Comparison of ENCODE assay signal across 19 cellular contexts in the genomic region with DNA sequence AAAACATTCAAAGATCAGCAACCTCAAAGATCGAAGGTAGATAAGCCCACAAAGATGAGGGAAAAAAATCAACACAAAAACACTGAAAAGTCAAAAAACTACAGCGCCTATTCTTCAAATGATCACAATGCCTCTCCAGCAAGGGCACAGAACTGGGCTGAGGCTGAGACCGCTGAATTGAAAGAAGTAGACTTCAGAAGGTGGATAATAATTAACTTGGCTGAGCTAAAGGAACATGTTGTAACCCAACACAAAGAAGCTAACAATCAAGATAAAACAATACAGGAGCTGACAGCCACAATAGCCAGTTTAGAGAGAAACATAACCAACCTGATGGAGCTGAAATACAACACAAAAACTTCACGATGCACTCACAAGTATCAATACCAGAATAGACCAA.
A peak's percentile ranks its signal among the peaks of the same experiment; 100 is the strongest.
DNase-seq lines count a peak whose midpoint lies in the region; ATAC-seq, FAIRE-seq and TF ChIP-seq lines count a peak whose summit lies in the region.
"Had no signal": no experiment of that assay in that cellular context is flagged by ENCODE, and none has a peak within 500 bp of the region (broad histone marks: within the 10 kb centered on the region; RNA-seq: fewer than 3 reads in every experiment).

No MANE protein-coding gene starts in this region.

- no peaks in the 10 kb centered on the region for H3K27me3 ChIP-seq in body of pancreas
- no peaks in the 10 kb centered on the region for H3K27me3 ChIP-seq in pancreas
- no peaks in the 10 kb centered on the region; the same call in 1 of the 2 replicates for H3K27me3 ChIP-seq in SK-N-SH (ENCODE audit: insufficient read depth)
- H3K27me3 ChIP-seq: BLaER1 had no signal

- FAIRE-seq in A549 (lab: Jason Lieb, UNC) (no peak), pancreas (lab: Jason Lieb, UNC) (no peak), urothelium cell line (lab: Jason Lieb, UNC) (no peak)
- FAIRE-seq: GM12891, H1 had no signal

- WGBS in A549 (ENCODE audit: missing lambda C conversion rate), result 8% methylated on average over 4 of the region's 4 CpGs
- WGBS in body of pancreas, 2 donors, result 30 to 33% methylated on average over 4 of the region's 4 CpGs
- 21 to 23% methylated on average over 4 of the region's 4 CpGs for WGBS in pancreas, 2 donors
- WGBS in SK-N-SH (ENCODE audit: low lambda C conversion rate), result 49% methylated on average over 4 of the region's 4 CpGs

- no peaks in the 10 kb centered on the region for H4K20me1 ChIP-seq in SK-N-SH (ENCODE audit: insufficient read depth)
- H4K20me1 ChIP-seq: BLaER1 had no signal

- TF ChIP-seq POLR2A in A549 (IDR thresholded peaks at IDR 0.05; ENCODE audit: low read length) (no peak), body of pancreas (IDR thresholded peaks at IDR 0.05) (no peak)

- no peak overlapping the region for H3K9ac ChIP-seq in SK-N-SH
- H3K9ac ChIP-seq: BLaER1, KMS-11 had no signal

- H3K79me2 ChIP-seq in SK-N-SH (ENCODE audit: insufficient read depth), result no peaks in the 10 kb centered on the region

- no peak for DNase-seq in A549 (ENCODE audit: low read depth in 1 of 2, low spot score in 1 of 2)
- DNase-seq in body of pancreas, result peak in 3 of 4 donors; percentile 17 to 36 (median 30)
- DNase-seq in kidney tubule cell (ENCODE audit: low spot score), result peak; percentile 58
- DNase-seq in pancreas, result peak in 1 of 6 donors; percentile 2
- DNase-seq in urothelium cell line (ENCODE audit: low spot score), result no peak
- DNase-seq in SK-N-SH, result no peak
- no peak for DNase-seq in activated naive CD8-positive, alpha-beta T cell treated with anti-CD3 and anti-CD28 coated beads for 36 hours
- DNase-seq: CD8-positive, alpha-beta T cell; GF-D8; NCI-H146; NCI-H2081; NCI-H510A; NCI-H774; PC-3 had no signal

- no peak overlapping the region for H2AFZ ChIP-seq in SK-N-SH (ENCODE audit: low read depth)

- no peak overlapping the region for H3K27ac Mint-ChIP-seq in activated naive CD8-positive, alpha-beta T cell treated with anti-CD3 and anti-CD28 coated beads for 36 hours
- H3K27ac Mint-ChIP-seq: CD8-positive, alpha-beta T cell had no signal

- H3K36me3 ChIP-seq in body of pancreas (replicated peaks in 1 of 2; ENCODE audit: insufficient read depth in 1 of 2, low read depth in 2 of 2), result no peaks in the 10 kb centered on the region
- H3K36me3 ChIP-seq in pancreas, result no peaks in the 10 kb centered on the region
- H3K36me3 ChIP-seq in SK-N-SH (replicated peaks in 1 of 2; ENCODE audit: control insufficient read depth in 1 of 2, insufficient read depth in 2 of 2, low read length in 1 of 2), result no peaks in the 10 kb centered on the region
- H3K36me3 ChIP-seq: BLaER1 had no signal

- no peaks in the 10 kb centered on the region for H3K27me3 Mint-ChIP-seq in activated naive CD8-positive, alpha-beta T cell treated with anti-CD3 and anti-CD28 coated beads for 36 hours

- POLR2A ChIA-PET in A549 (lab: Yijun Ruan, JAX) (no interaction called here), SK-N-SH (lab: Yijun Ruan, JAX) (no interaction called here)

- H3K27ac ChIP-seq in A549 (no peak overlapping the region), body of pancreas (no peak overlapping the region), pancreas (no peak overlapping the region), SK-N-SH (ENCODE audit: low read depth in 2 of 2, low read length in 1 of 2) (no peak overlapping the region)
- H3K27ac ChIP-seq: BLaER1, KMS-11 had no signal

- H3K9me3 ChIP-seq in A549 (no peaks in the 10 kb centered on the region), body of pancreas (no peaks in the 10 kb centered on the region), pancreas (no peaks in the 10 kb centered on the region), SK-N-SH (no peaks in the 10 kb centered on the region)
- H3K9me3 ChIP-seq: BLaER1 had no signal

- H3F3A ChIP-seq in SK-N-SH (replicated peaks; ENCODE audit: insufficient read depth), result no peaks in the 10 kb centered on the region

- TF ChIP-seq RAD21 in A549 (conservative IDR thresholded peaks at IDR 0.05 in 1 of 2, IDR thresholded peaks at IDR 0.05 in 1 of 2) (no peak), SK-N-SH (IDR thresholded peaks at IDR 0.05; ENCODE audit: low read length) (no peak)

- peak overlapping the region; percentile 47; the same call in 2 of the 3 replicates for H3K4me2 ChIP-seq in A549
- H3K4me2 ChIP-seq in SK-N-SH, result no peak overlapping the region
- H3K4me2 ChIP-seq: KMS-11 had no signal

- H3K36me3 Mint-ChIP-seq in activated naive CD8-positive, alpha-beta T cell treated with anti-CD3 and anti-CD28 coated beads for 36 hours, result no peaks in the 10 kb centered on the region
- H3K36me3 Mint-ChIP-seq: CD8-positive, alpha-beta T cell had no signal

- CTCF ChIA-PET in A549 (lab: Yijun Ruan, JAX) (interaction anchor here (0.7 kb wide), 1 partner anchor 602 kb away, joined by 3 read pairs; no protein-coding TSS in a partner anchor), SK-N-SH (lab: Yijun Ruan, JAX) (interaction anchor here (0.7 kb wide), 1 partner anchor 499 kb away, joined by 3 read pairs; no protein-coding TSS in a partner anchor)

- ATAC-seq in A549 (no peak), body of pancreas (peak; percentile 87), pancreas (peak; percentile 43 to 94 (median 80)), HG03521 (IDR thresholded peaks at IDR 0.05; ENCODE audit: unreplicated experiment) (no peak)
- ATAC-seq: CD8-positive, alpha-beta T cell; PC-3 had no signal

- no peaks in the 10 kb centered on the region for H3K9me3 Mint-ChIP-seq in activated naive CD8-positive, alpha-beta T cell treated with anti-CD3 and anti-CD28 coated beads for 36 hours

- intact Hi-C loops in body of pancreas (cut with DNase I), result no loop called here
- intact Hi-C loops in pancreas (cut with DNase I), result no loop called here

- H3K9me2 ChIP-seq in SK-N-SH, result no peaks in the 10 kb centered on the region; the same call in 1 of the 2 replicates

- H3K4me3 ChIP-seq in A549 (peak overlapping the region; percentile 22; the same call in 1 of the 3 replicates), body of pancreas (no peak overlapping the region), pancreas (no peak overlapping the region), SK-N-SH (ENCODE audit: low read depth in 2 of 2, low read length in 1 of 2) (no peak overlapping the region)
- H3K4me3 ChIP-seq: BLaER1 had no signal

- H3K4me1 ChIP-seq in A549 (no peaks in the 10 kb centered on the region), body of pancreas (peaks cover 7% of the 10 kb centered on the region), pancreas (no peaks in the 10 kb centered on the region), SK-N-SH (ENCODE audit: control insufficient read depth in 1 of 2, insufficient read depth in 2 of 2, low read depth in 1 of 2, low read length in 1 of 2) (no peaks in the 10 kb centered on the region)

- no peaks in the 10 kb centered on the region for H3K4me1 Mint-ChIP-seq in activated naive CD8-positive, alpha-beta T cell treated with anti-CD3 and anti-CD28 coated beads for 36 hours

- TF ChIP-seq EP300 in A549 (IDR thresholded peaks at IDR 0.05), result no peak
- TF ChIP-seq EP300 in SK-N-SH (IDR thresholded peaks at IDR 0.05; ENCODE audit: borderline replicate concordance in 1 of 2, low read depth in 1 of 2, low read length in 1 of 2), result no peak

- TF ChIP-seq CTCF in A549 (IDR thresholded peaks at IDR 0.05) (no peak), body of pancreas (IDR thresholded peaks at IDR 0.05) (no peak), pancreas (IDR thresholded peaks at IDR 0.05) (no peak), SK-N-SH (IDR thresholded peaks at IDR 0.05) (no peak)

- no peak overlapping the region for H3K4me3 Mint-ChIP-seq in activated naive CD8-positive, alpha-beta T cell treated with anti-CD3 and anti-CD28 coated beads for 36 hours
- H3K4me3 Mint-ChIP-seq: CD8-positive, alpha-beta T cell had no signal

TF ChIP-seq in A549, 52 proteins besides CTCF, POLR2A, EP300 and RAD21 (continues in another document):
- TF ChIP-seq ESRRA (IDR thresholded peaks at IDR 0.05; ENCODE audit: borderline replicate concordance, low read length) (no peak), NFE2L2 (conservative IDR thresholded peaks at IDR 0.05; ENCODE audit: low read length) (no peak), KDM1A (IDR thresholded peaks at IDR 0.05; ENCODE audit: low read depth) (no peak), MYC (IDR thresholded peaks at IDR 0.05; ENCODE audit: borderline replicate concordance, low read length) (no peak), RFX5 (IDR thresholded peaks at IDR 0.05) (no peak), HDAC2 (IDR thresholded peaks at IDR 0.05) (no peak), PHF8 (IDR thresholded peaks at IDR 0.05; ENCODE audit: borderline replicate concordance, low read depth) (no peak)
- TF ChIP-seq, protein P1, sequence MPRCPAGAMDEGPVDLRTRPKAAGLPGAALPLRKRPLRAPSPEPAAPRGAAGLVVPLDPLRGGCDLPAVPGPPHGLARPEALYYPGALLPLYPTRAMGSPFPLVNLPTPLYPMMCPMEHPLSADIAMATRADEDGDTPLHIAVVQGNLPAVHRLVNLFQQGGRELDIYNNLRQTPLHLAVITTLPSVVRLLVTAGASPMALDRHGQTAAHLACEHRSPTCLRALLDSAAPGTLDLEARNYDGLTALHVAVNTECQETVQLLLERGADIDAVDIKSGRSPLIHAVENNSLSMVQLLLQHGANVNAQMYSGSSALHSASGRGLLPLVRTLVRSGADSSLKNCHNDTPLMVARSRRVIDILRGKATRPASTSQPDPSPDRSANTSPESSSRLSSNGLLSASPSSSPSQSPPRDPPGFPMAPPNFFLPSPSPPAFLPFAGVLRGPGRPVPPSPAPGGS (IDR thresholded peaks at IDR 0.05), result no peak

TF ChIP-seq in SK-N-SH, 30 proteins besides CTCF, POLR2A, EP300 and RAD21 (continues in another document):
- TF ChIP-seq PBX3 (IDR thresholded peaks at IDR 0.05) (no peak), TCF12 (IDR thresholded peaks at IDR 0.05) (no peak), TEAD4 (IDR thresholded peaks at IDR 0.05; ENCODE audit: borderline replicate concordance, insufficient read depth) (no peak), JUND (IDR thresholded peaks at IDR 0.05) (no peak)

Comparison
In these comparisons a context has a peak if more than half of its experiments do, and no peak if none do; other contexts are left out.
1. ATAC-seq: peak in body of pancreas (single experiment) and pancreas (4 of 4); none in A549 (0 of 2) and HG03521 (single experiment).
2. DNase-seq: peak in body of pancreas (3 of 4) and kidney tubule cell (single experiment); none in A549 (0 of 2), urothelium cell line (single experiment), SK-N-SH (single experiment) and activated naive CD8-positive, alpha-beta T cell treated with anti-CD3 and anti-CD28 coated beads for 36 hours (single experiment).